In the genomic region with DNA sequence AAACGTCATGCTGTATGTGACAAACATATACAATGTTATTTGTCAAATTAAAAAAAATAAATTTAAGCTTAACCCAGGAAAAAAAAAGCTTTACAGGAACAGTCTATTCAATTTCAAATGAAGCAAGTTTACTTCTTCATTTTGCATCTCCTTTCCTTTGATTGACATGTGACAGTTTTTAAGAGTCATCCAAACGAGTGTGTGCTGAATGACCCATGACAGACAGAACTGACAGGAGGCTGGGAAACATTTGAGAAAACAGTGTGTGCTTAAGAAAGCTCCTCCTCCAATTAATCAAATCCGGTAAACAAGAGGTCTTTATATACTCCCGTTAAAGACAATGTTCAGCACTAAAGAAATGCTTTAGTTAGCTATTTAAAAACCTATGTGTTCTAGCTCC, we compare ENCODE assay signal across 22 cellular contexts.
DNase-seq lines count a peak whose midpoint lies in the region; TF ChIP-seq lines count a peak whose summit lies in the region.
"Had no signal": no experiment of that assay in that cellular context is flagged by ENCODE, and none has a peak within 500 bp of the region (broad histone marks: within the 10 kb centered on the region; RNA-seq: fewer than 3 reads in every experiment).

No MANE protein-coding gene starts in this region.

- no TSS peak for BruUV-seq in MCF 10A (replicated peaks; lab: Mats Ljungman, UMichigan)

- H3K27ac ChIP-seq in breast epithelium, result no peak overlapping the region
- H3K27ac ChIP-seq: HL-60, SJCRH30 had no signal

- H3K4me1 ChIP-seq in breast epithelium, result no peaks in the 10 kb centered on the region

- CTCF ChIA-PET in MCF 10A (lab: Yijun Ruan, JAX), result interaction anchor here (0.8 kb wide), 1 partner anchor 62 kb away, joined by 4 read pairs; no protein-coding TSS in a partner anchor

- TF ChIP-seq POLR2A in breast epithelium (IDR thresholded peaks at IDR 0.05), result no peak

- DNase-seq in MCF 10A (ENCODE audit: unreplicated experiment) (no peak), breast epithelium (ENCODE audit: low spot score in 2 of 2) (no peak), SK-MEL-5 (ENCODE audit: low read depth, low spot score) (peak; percentile 43), iris pigment epithelial cell (ENCODE audit: low read depth) (peak; percentile 18), putamen (ENCODE audit: low spot score) (no peak), activated gamma-delta T cell treated with Interleukin-2 at 50 U/mL for 16 hours (no peak), hippocampal formation (lab: John Stamatoyannopoulos, UW) (no peak), T-helper 9 cell (no peak)
- DNase-seq: COR-L47, DMS 273 treated with DMSO at 0.1 percent for 48 hours, GDM1, H9, Karpas-422, MG63, NCI-H1105, NCI-H1694, NCI-H2081 treated with DMSO at 0.1 percent for 48 hours, NCI-H2227 treated with DMSO at 0.1 percent for 48 hours, NCI-H510A treated with DMSO at 0.1 percent for 48 hours, SJCRH30 had no signal

- no peaks in the 10 kb centered on the region for H3K36me3 ChIP-seq in breast epithelium
- H3K36me3 ChIP-seq: MG63, SJCRH30 had no signal

- POLR2A ChIA-PET in MCF 10A (lab: Yijun Ruan, JAX), result interaction anchor here (0.6 to 0.9 kb wide), 3 partner anchors 9 to 865 kb away, joined by 3 to 4 read pairs (median 3); no protein-coding TSS in a partner anchor

- no peaks in the 10 kb centered on the region for H3K27me3 ChIP-seq in breast epithelium
- H3K27me3 ChIP-seq: MG63, SJCRH30 had no signal

- peak overlapping the region; percentile 19 for H3K27ac Mint-ChIP-seq in MCF 10A (ENCODE audit: low read depth, unreplicated experiment)
- H3K27ac Mint-ChIP-seq: B cell had no signal

- no peaks in the 10 kb centered on the region for H3K9me3 Mint-ChIP-seq in MCF 10A (ENCODE audit: unreplicated experiment)

- no peak for TF ChIP-seq CTCF in MCF 10A (IDR thresholded peaks at IDR 0.05; ENCODE audit: unreplicated experiment)
- no peak for TF ChIP-seq CTCF in breast epithelium (IDR thresholded peaks at IDR 0.05)

- intact Hi-C loops in MCF 10A (cut with micrococcal nuclease) (no loop called here), breast epithelium (cut with DNase I; ENCODE audit: low total_unique reads) (no loop called here)

- peaks cover 13% of the 10 kb centered on the region for H3K4me1 Mint-ChIP-seq in MCF 10A (ENCODE audit: insufficient read depth, unreplicated experiment)

- H3K4me3 ChIP-seq in breast epithelium, result no peak overlapping the region
- H3K4me3 ChIP-seq: MG63, SJCRH30 had no signal

- H3K27me3 Mint-ChIP-seq in MCF 10A (ENCODE audit: insufficient read depth, unreplicated experiment), result no peaks in the 10 kb centered on the region
- H3K27me3 Mint-ChIP-seq: B cell had no signal

- in situ Hi-C loops in SK-MEL-5 (cut with HindIII; ENCODE audit: low pct_unique_long_range_greater_than_20kb, low sequenced_read_pairs), result no loop called here

- H3K36me3 Mint-ChIP-seq in MCF 10A (ENCODE audit: insufficient read depth, unreplicated experiment), result peaks cover 23% of the 10 kb centered on the region

- no peaks in the 10 kb centered on the region for H3K9me3 ChIP-seq in breast epithelium
- H3K9me3 ChIP-seq: MG63 had no signal

- H3K4me3 Mint-ChIP-seq in MCF 10A (ENCODE audit: unreplicated experiment), result no peak overlapping the region
- H3K4me3 Mint-ChIP-seq: B cell, H9 had no signal

Comparison
In these comparisons a context has a peak if more than half of its experiments do, and no peak if none do; other contexts are left out.
1. DNase-seq: peak in SK-MEL-5 (single experiment) and iris pigment epithelial cell (single experiment); none in MCF 10A (single experiment), breast epithelium (0 of 2), putamen (single experiment), activated gamma-delta T cell treated with Interleukin-2 at 50 U/mL for 16 hours (single experiment), hippocampal formation (0 of 2) and T-helper 9 cell (single experiment).